In genomic region chr6:28914941-28915340, GRCh38 we compare ENCODE assay signal across 29 cellular contexts.
"Had no signal": no experiment of that assay in that cellular context is flagged by ENCODE, and none has a peak within 500 bp of the region (broad histone marks: within the 10 kb centered on the region; RNA-seq: fewer than 3 reads in every experiment).

No MANE protein-coding gene starts in this region.

- H3K4me3 Mint-ChIP-seq: activated CD8-positive, alpha-beta T cell treated with anti-CD3 and anti-CD28 coated beads for 36 hours; activated naive CD4-positive, alpha-beta T cell treated with anti-CD3 and anti-CD28 coated beads for 36 hours; activated naive CD4-positive, alpha-beta T cell treated with anti-CD3 and anti-CD28 coated beads, Interleukin-2, amount 50 U/mL, for 24 hours; activated naive CD8-positive, alpha-beta T cell treated with anti-CD3 and anti-CD28 coated beads for 36 hours; activated naive CD8-positive, alpha-beta T cell treated with anti-CD3 and anti-CD28 coated beads, Interleukin-2, amount 50 U/mL, for 24 hours; activated T-cell treated with anti-CD3 and anti-CD28 coated beads, Interleukin-2, amount 50 U/mL, for 4 hours; activated T-helper 17 cell treated with anti-CD3 and anti-CD28 coated beads, Interleukin-2, amount 50 U/mL, for 72 hours; central memory CD8-positive, alpha-beta T cell; dendritic cell treated with granulocyte-macrophage colony-stimulating factor and Interleukin-4, amounts not matched to agents 40 ng/mL and 50 ng/mL, for 4 days; endodermal cell; WTC11 had no signal

- H3K9me3 ChIP-seq: adrenal gland had no signal

- H3K4me3 ChIP-seq: adrenal gland, coronary artery, dorsolateral prefrontal cortex had no signal

- ATAC-seq: activated CD8-positive, alpha-beta T cell treated with anti-CD3 and anti-CD28 coated beads for 36 hours; activated naive CD8-positive, alpha-beta T cell treated with anti-CD3 and anti-CD28 coated beads, Interleukin-2, amount 50 U/mL, for 24 hours; activated T-cell treated with anti-CD3 and anti-CD28 coated beads, Interleukin-2, amount 50 U/mL, for 4 hours; activated T-helper 17 cell treated with anti-CD3 and anti-CD28 coated beads, Interleukin-2, amount 50 U/mL, for 72 hours; esophagus mucosa; WTC11 had no signal

- H3K27me3 Mint-ChIP-seq: activated CD8-positive, alpha-beta T cell treated with anti-CD3 and anti-CD28 coated beads for 36 hours; activated naive CD4-positive, alpha-beta T cell treated with anti-CD3 and anti-CD28 coated beads, Interleukin-2, amount 50 U/mL, for 24 hours; activated naive CD8-positive, alpha-beta T cell treated with anti-CD3 and anti-CD28 coated beads for 36 hours; activated naive CD8-positive, alpha-beta T cell treated with anti-CD3 and anti-CD28 coated beads, Interleukin-2, amount 50 U/mL, for 24 hours; activated T-helper 17 cell treated with anti-CD3 and anti-CD28 coated beads, Interleukin-2, amount 50 U/mL, for 72 hours; central memory CD8-positive, alpha-beta T cell; dendritic cell treated with granulocyte-macrophage colony-stimulating factor and Interleukin-4, amounts not matched to agents 40 ng/mL and 50 ng/mL, for 4 days had no signal

- H3K27me3 ChIP-seq: adrenal gland, brain microvascular endothelial cell, dorsolateral prefrontal cortex had no signal

- DNase-seq: activated CD4-positive, alpha-beta T cell treated with anti-CD3 and anti-CD28 coated beads for 1 hour; activated CD4-positive, alpha-beta T cell treated with anti-CD3 and anti-CD28 coated beads for 48 hours; activated CD4-positive, alpha-beta T cell treated with anti-CD3 and anti-CD28 coated beads, Interleukin-2, amount 50 U/mL, for 1 hour; activated CD4-positive, alpha-beta T cell treated with anti-CD3 and anti-CD28 coated beads, Interleukin-2, amount 50 U/mL, for 48 hours; activated CD8-positive, alpha-beta memory T cell treated with anti-CD3 and anti-CD28 coated beads for 24 hours; activated CD8-positive, alpha-beta T cell treated with anti-CD3 and anti-CD28 coated beads for 36 hours; activated effector memory CD4-positive, alpha-beta T cell treated with Interleukin-2 at 50 U/mL for 16 hours; activated naive CD4-positive, alpha-beta T cell treated with anti-CD3 and anti-CD28 coated beads for 36 hours; activated naive CD8-positive, alpha-beta T cell treated with anti-CD3 and anti-CD28 coated beads for 36 hours; activated naive CD8-positive, alpha-beta T cell treated with anti-CD3 and anti-CD28 coated beads, Interleukin-2, amount 50 U/mL, for 24 hours; activated T-cell treated with anti-CD3 and anti-CD28 coated beads, Interleukin-2, amount 50 U/mL, for 4 hours; adrenal gland; amygdala; aorta; brain microvascular endothelial cell; dorsolateral prefrontal cortex; effector memory CD4-positive, alpha-beta T cell; endodermal cell; foreskin fibroblast; head of caudate nucleus; T-helper 2 cell had no signal

- H3K27ac Mint-ChIP-seq: activated CD8-positive, alpha-beta T cell treated with anti-CD3 and anti-CD28 coated beads for 36 hours; activated naive CD4-positive, alpha-beta T cell treated with anti-CD3 and anti-CD28 coated beads for 36 hours; activated naive CD4-positive, alpha-beta T cell treated with anti-CD3 and anti-CD28 coated beads, Interleukin-2, amount 50 U/mL, for 24 hours; activated naive CD8-positive, alpha-beta T cell treated with anti-CD3 and anti-CD28 coated beads for 36 hours; activated naive CD8-positive, alpha-beta T cell treated with anti-CD3 and anti-CD28 coated beads, Interleukin-2, amount 50 U/mL, for 24 hours; activated T-helper 17 cell treated with anti-CD3 and anti-CD28 coated beads, Interleukin-2, amount 50 U/mL, for 72 hours; dendritic cell treated with granulocyte-macrophage colony-stimulating factor and Interleukin-4, amounts not matched to agents 40 ng/mL and 50 ng/mL, for 4 days; endodermal cell; WTC11 had no signal

- H3K27ac ChIP-seq: adrenal gland, brain microvascular endothelial cell, coronary artery, dorsolateral prefrontal cortex, VCaP had no signal

- H3K9me3 Mint-ChIP-seq: activated CD8-positive, alpha-beta T cell treated with anti-CD3 and anti-CD28 coated beads for 36 hours; activated naive CD4-positive, alpha-beta T cell treated with anti-CD3 and anti-CD28 coated beads for 36 hours; activated naive CD4-positive, alpha-beta T cell treated with anti-CD3 and anti-CD28 coated beads, Interleukin-2, amount 50 U/mL, for 24 hours; activated naive CD8-positive, alpha-beta T cell treated with anti-CD3 and anti-CD28 coated beads for 36 hours; activated naive CD8-positive, alpha-beta T cell treated with anti-CD3 and anti-CD28 coated beads, Interleukin-2, amount 50 U/mL, for 24 hours; activated T-cell treated with anti-CD3 and anti-CD28 coated beads, Interleukin-2, amount 50 U/mL, for 4 hours; activated T-helper 17 cell treated with anti-CD3 and anti-CD28 coated beads, Interleukin-2, amount 50 U/mL, for 72 hours; central memory CD8-positive, alpha-beta T cell; dendritic cell treated with granulocyte-macrophage colony-stimulating factor and Interleukin-4, amounts not matched to agents 40 ng/mL and 50 ng/mL, for 4 days; endodermal cell; WTC11 had no signal

- H3K4me1 ChIP-seq: adrenal gland had no signal

- H3K4me1 Mint-ChIP-seq: endodermal cell, WTC11 had no signal
